In the genomic region with DNA sequence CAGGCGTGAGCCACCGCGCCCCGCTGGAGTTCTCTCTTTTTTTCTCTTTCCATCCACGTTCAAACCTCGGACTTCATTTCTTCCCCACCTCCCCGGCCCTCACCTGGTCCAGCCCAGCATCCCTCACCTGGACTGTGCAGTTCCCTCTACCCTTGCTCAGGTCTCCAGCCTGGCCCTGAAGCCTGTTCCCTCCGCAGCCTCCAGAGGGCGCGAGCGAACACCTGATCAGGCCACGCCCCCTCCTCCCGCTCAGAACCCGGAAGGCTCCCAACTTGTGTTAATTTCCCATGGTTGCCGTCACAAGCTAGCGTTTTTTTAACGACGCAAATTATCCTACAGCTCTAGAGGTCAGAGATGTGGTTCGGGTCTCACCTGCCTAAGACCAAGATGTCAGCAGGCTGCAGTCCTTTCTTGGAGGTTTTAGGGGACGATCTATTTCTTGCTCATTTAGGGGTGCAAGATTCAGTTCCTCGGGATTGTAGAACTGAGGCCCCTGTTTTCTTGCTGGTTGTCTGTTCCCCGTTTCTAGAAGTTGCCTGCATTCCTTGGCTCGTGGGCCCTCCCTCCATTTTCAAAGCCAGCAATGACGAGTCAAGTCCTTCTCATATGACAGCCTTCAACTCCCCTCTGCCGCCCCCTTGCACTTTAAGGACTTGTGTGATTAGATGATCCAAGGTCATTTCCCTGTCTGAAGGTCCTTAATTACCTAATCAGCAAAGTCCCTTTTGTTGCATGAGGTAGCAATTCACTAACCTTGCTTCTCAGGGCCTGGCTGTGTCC, we compare ENCODE assay signal across 8 cellular contexts. TPM values are rescaled to one million over a fixed set of nuclear protein-coding genes. Genes with fewer than 3 reads are reported as not detected.
DNase-seq lines count a peak whose midpoint lies in the region; ATAC-seq, FAIRE-seq and TF ChIP-seq lines count a peak whose summit lies in the region.
"Not testable (repeated sequence)": the region's sequence is repeated elsewhere in the genome, so short reads cannot be mapped to it uniquely, and the experiment has no call there.

No MANE protein-coding gene starts in this region.

- H2AFZ ChIP-seq in HepG2 (ENCODE audit: low read length), result peak overlapping the region; percentile 63

- not testable (repeated sequence) for BruUV-seq in HepG2 (replicated peaks; lab: Mats Ljungman, UMichigan)

- WGBS in HepG2 (ENCODE audit: low lambda C conversion rate), result 17% methylated on average over 13 of the region's 25 CpGs
- WGBS in tibial nerve, 2 donors, result 64 to 67% methylated on average over 13 to 14 of the region's 25 CpGs

- not testable (repeated sequence) for H3K9me3 Mint-ChIP-seq in T-helper 2 cell treated with Interferon-gamma antibody and Interleukin-4, amounts not matched to agents 5 μg/mL and 100 μg/mL, for 36 hours

- not testable (repeated sequence) for H3K79me2 ChIP-seq in HepG2 (ENCODE audit: insufficient read depth, low read length)

- not testable (repeated sequence) for H3K4me1 Mint-ChIP-seq in T-helper 2 cell treated with Interferon-gamma antibody and Interleukin-4, amounts not matched to agents 5 μg/mL and 100 μg/mL, for 36 hours (ENCODE audit: low read depth)

- H3K36me3 Mint-ChIP-seq in T-helper 2 cell treated with Interferon-gamma antibody and Interleukin-4, amounts not matched to agents 5 μg/mL and 100 μg/mL, for 36 hours (ENCODE audit: low read depth), result not testable (repeated sequence)

- H3K27ac Mint-ChIP-seq in T-helper 2 cell treated with Interferon-gamma antibody and Interleukin-4, amounts not matched to agents 5 μg/mL and 100 μg/mL, for 36 hours, result peak overlapping the region; percentile 36

- intact Hi-C loops in HepG2 (cut with micrococcal nuclease; ENCODE audit: unreplicated experiment), result not testable (repeated sequence)

- H4K20me1 ChIP-seq in HepG2 (ENCODE audit: insufficient read depth, low read length), result not testable (repeated sequence)

- H3K9me3 ChIP-seq in HepG2 (ENCODE audit: low read length); tibial nerve: not testable (repeated sequence)

- TF ChIP-seq CTCF in GM12875 (IDR thresholded peaks at IDR 0.05; ENCODE audit: borderline replicate concordance, insufficient read depth, low read depth, low read length) (peak; percentile 30; the same call in 1 of the 2 replicates), HepG2 (CRISPR knock-in tag; IDR thresholded peaks at IDR 0.05) (0 out of 2 replicates have a peak, but pooled peaks have one; percentile 12), tibial nerve (IDR thresholded peaks at IDR 0.05) (peak in 3 of 5 experiments; percentile 22 to 43 (median 43))

- in situ Hi-C loops in HepG2 (cut with HindIII; ENCODE audit: extremely low pct_ligation_motif_present, low pct_unique_long_range_greater_than_20kb), result not testable (repeated sequence)

- ATAC-seq in HG03442 (IDR thresholded peaks at IDR 0.05; ENCODE audit: unreplicated experiment), result peak; percentile 76
- peak; percentile 92 for ATAC-seq in HepG2

- not testable (repeated sequence) for TF ChIP-seq RAD21 in HepG2 (CRISPR knock-in tag; IDR thresholded peaks at IDR 0.05)

- not testable (repeated sequence) for H3K4me1 ChIP-seq in HepG2 (ENCODE audit: insufficient read depth, low read length); tibial nerve

- H3K4me3 ChIP-seq in GM12875 (ENCODE audit: low read depth, low read length); tibial nerve: not testable (repeated sequence)
- H3K4me3 ChIP-seq in HepG2 (replicated peaks in 1 of 3; ENCODE audit: insufficient read depth in 1 of 3, low read depth in 2 of 3, low read length in 3 of 3), result peak overlapping the region; percentile 34 to 54 (median 40); a peak in 5 of 6 replicates

- not testable (repeated sequence) for H3K9ac ChIP-seq in HepG2 (ENCODE audit: insufficient read depth, low read depth, low read length)

- not testable (repeated sequence) for H3K27me3 ChIP-seq in HepG2 (ENCODE audit: control insufficient read depth in 1 of 2, insufficient read depth in 2 of 2, low read length in 2 of 2); tibial nerve

- POLR2A ChIA-PET in HepG2 (lab: Yijun Ruan, JAX), result not testable (repeated sequence)

- TF ChIP-seq EP300 in HepG2 (IDR thresholded peaks at IDR 0.05; ENCODE audit: low read depth in 2 of 2, low read length in 2 of 2); HepG2 (CRISPR knock-in tag; IDR thresholded peaks at IDR 0.05; ENCODE audit: borderline replicate concordance); tibial nerve (IDR thresholded peaks at IDR 0.05): not testable (repeated sequence)

- CTCF ChIA-PET in HepG2 (lab: Yijun Ruan, JAX; ENCODE audit: low intra/inter-chr PET ratio, low total read pairs), result not testable (repeated sequence)

- H3K27me3 Mint-ChIP-seq in T-helper 2 cell treated with Interferon-gamma antibody and Interleukin-4, amounts not matched to agents 5 μg/mL and 100 μg/mL, for 36 hours (ENCODE audit: low read depth), result not testable (repeated sequence)

- not testable (repeated sequence) for H3K36me3 ChIP-seq in HepG2 (replicated peaks in 1 of 2; ENCODE audit: control insufficient read depth in 1 of 2, insufficient read depth in 2 of 2, low read length in 2 of 2); tibial nerve

- TF ChIP-seq POLR2A in HepG2 (IDR thresholded peaks at IDR 0.05; ENCODE audit: insufficient read depth in 1 of 2, low read depth in 2 of 2, low read length in 2 of 2); tibial nerve (IDR thresholded peaks at IDR 0.05): not testable (repeated sequence)

- peak; percentile 57 for DNase-seq in T-helper 2 cell treated with Interferon-gamma antibody and Interleukin-4, amounts not matched to agents 5 μg/mL and 100 μg/mL, for 36 hours (ENCODE audit: low spot score)
- DNase-seq in activated T-helper 1 cell treated with Interleukin-2 at 50 U/mL for 16 hours (ENCODE audit: low read depth), result peak; percentile 41
- peak; percentile 28 for DNase-seq in dermis blood vessel endothelial cell
- DNase-seq in HepG2 (ENCODE audit: low spot score), result not testable (repeated sequence)
- peak; percentile 42 for DNase-seq in stimulated activated CD4-positive, alpha-beta T cell treated with anti-CD3 and anti-CD28 coated beads, Interleukin-12 subunit alpha, Interleukin-12 subunit beta, amount 100 ng/mL, for 4 hours
- DNase-seq in tibial nerve (ENCODE audit: low spot score in 2 of 2), result peak in 1 of 2 donors; percentile 13

- peak overlapping the region; percentile 69 for H3K4me2 ChIP-seq in HepG2 (ENCODE audit: low read depth, low read length)

- H3K4me3 Mint-ChIP-seq in T-helper 2 cell treated with Interferon-gamma antibody and Interleukin-4, amounts not matched to agents 5 μg/mL and 100 μg/mL, for 36 hours, result peak overlapping the region; percentile 50

- not testable (repeated sequence) for H3K27ac ChIP-seq in HepG2 (ENCODE audit: extremely low read length, insufficient read depth, low read length); tibial nerve

- not testable (repeated sequence) for FAIRE-seq in HepG2 (lab: Jason Lieb, UNC)

TF ChIP-seq in HepG2, 621 proteins besides CTCF, POLR2A, EP300 and RAD21:
- TF ChIP-seq PHF8 (CRISPR knock-in tag; IDR thresholded peaks at IDR 0.05), result 0 out of 2 replicates have a peak, but pooled peaks have one; percentile 28
- TF ChIP-seq ELF3 (CRISPR knock-in tag; IDR thresholded peaks at IDR 0.05), result 0 out of 2 replicates have a peak, but pooled peaks have one; percentile 47
- not testable (repeated sequence) for TF ChIP-seq SP1 (IDR thresholded peaks at IDR 0.05)
- peak; percentile 80 for TF ChIP-seq SP1 (CRISPR knock-in tag; IDR thresholded peaks at IDR 0.05)
- 0 out of 2 replicates have a peak, but pooled peaks have one; percentile 31 for TF ChIP-seq KDM2A (CRISPR knock-in tag; IDR thresholded peaks at IDR 0.05; ENCODE audit: borderline replicate concordance, low read depth)
- peak; percentile 50; the same call in 1 of the 2 replicates for TF ChIP-seq SAP130 (CRISPR knock-in tag; IDR thresholded peaks at IDR 0.05; ENCODE audit: low read depth)
- 0 out of 2 replicates have a peak, but pooled peaks have one; percentile 54 for TF ChIP-seq KAT8 (CRISPR knock-in tag; IDR thresholded peaks at IDR 0.05)
- TF ChIP-seq ELF1 (CRISPR knock-in tag; IDR thresholded peaks at IDR 0.05), result peak; percentile 86

RNA-seq across cellular contexts. Expression of a gene that starts 59.9 kb away (rescaled TPM):
- total RNA-seq in dermis blood vessel endothelial cell (9.6 and 17.0 TPM in 2 replicates), HepG2 (2016; rRNA removed; fragmentation: Illumina TruSeq; extraction: Trizol) (5.4 and 8.7 TPM in 2 replicates), tibial nerve (10 to 100 TPM; 17.2 to 51.1 (median 27.9) TPM)
- total RNA-seq in HepG2 (2016; cell fraction: cytosol; rRNA removed; fragmentation: Illumina TruSeq; extraction: Trizol; ENCODE audit: low read depth), result 6.1 and 7.3 TPM in 2 replicates
- total RNA-seq in HepG2 (2016; cell fraction: insoluble cytoplasmic fraction; rRNA removed; fragmentation: Illumina TruSeq; extraction: Trizol), result 5.2 and 7.8 TPM in 2 replicates
- 6.9 and 7.3 TPM in 2 replicates for total RNA-seq in HepG2 (2016; cell fraction: membrane; rRNA removed; fragmentation: Illumina TruSeq; extraction: Trizol)
- 11.9 and 21.2 TPM in 2 replicates for total RNA-seq in HepG2 (2016; cell fraction: nucleus; rRNA removed; fragmentation: Illumina TruSeq; extraction: Trizol)
- 8.8 and 9.7 TPM in 2 replicates for polyA plus RNA-seq in HepG2 (2011; rRNA removed)
- 3.4 and 4.8 TPM in 2 replicates for polyA plus RNA-seq in HepG2 (2011; cell fraction: cytosol; rRNA removed)
- polyA plus RNA-seq in HepG2 (2011; cell fraction: nucleus; rRNA removed), result 12.8 and 17.6 TPM in 2 replicates
- 5.3 and 7.2 TPM in 2 replicates for polyA plus RNA-seq in HepG2 (2012)
- polyA plus RNA-seq in HepG2 (2016; cell fraction: cytosol; fragmentation: Illumina TruSeq; extraction: Trizol; ENCODE audit: low read depth), result 2.1 TPM in 2 replicates
- 5.0 and 6.4 TPM in 2 replicates for polyA plus RNA-seq in HepG2 (2016; cell fraction: insoluble cytoplasmic fraction; fragmentation: Illumina TruSeq; extraction: Trizol; ENCODE audit: low read depth)
- 2.9 and 4.2 TPM in 2 replicates for polyA plus RNA-seq in HepG2 (2016; cell fraction: membrane; fragmentation: Illumina TruSeq; extraction: Trizol; ENCODE audit: low read depth)
- polyA plus RNA-seq in HepG2 (2016; cell fraction: nucleus; fragmentation: Illumina TruSeq; extraction: Trizol; ENCODE audit: insufficient read depth, low read depth), result 19.5 and 24.3 TPM in 2 replicates
- 11.0 and 25.0 TPM in 2 replicates for polyA minus RNA-seq in HepG2 (2011; rRNA and poly(A)+ RNA removed; ENCODE audit: low replicate concordance)
- polyA minus RNA-seq in HepG2 (2011; cell fraction: cytosol; rRNA and poly(A)+ RNA removed), result 2.9 and 3.4 TPM in 2 replicates
- polyA minus RNA-seq in HepG2 (2011; cell fraction: nucleus; rRNA and poly(A)+ RNA removed), result 33.2 and 38.7 TPM in 2 replicates
